18 cellular contexts compared by ENCODE assay signal in genomic region chr7:149811221-149811620, GRCh38. TPM values are rescaled to one million over a fixed set of nuclear protein-coding genes. Genes with fewer than 3 reads are reported as not detected.
DNase-seq lines count a peak whose midpoint lies in the region; ATAC-seq and TF ChIP-seq lines count a peak whose summit lies in the region.
"Had no signal": no experiment of that assay in that cellular context is flagged by ENCODE, and none has a peak within 500 bp of the region (broad histone marks: within the 10 kb centered on the region; RNA-seq: fewer than 3 reads in every experiment).

No MANE protein-coding gene starts in this region.

- no peak overlapping the region for H3K27ac Mint-ChIP-seq in type B pancreatic cell
- H3K27ac Mint-ChIP-seq: activated CD4-positive, alpha-beta memory T cell treated with anti-CD3 and anti-CD28 coated beads, Interleukin-2, amount 10 ng/mL, durations not matched to agents 7 days and 5 days had no signal

- no peaks in the 10 kb centered on the region for H3K4me1 Mint-ChIP-seq in type B pancreatic cell (ENCODE audit: unreplicated experiment)
- H3K4me1 Mint-ChIP-seq: activated CD4-positive, alpha-beta memory T cell treated with anti-CD3 and anti-CD28 coated beads, Interleukin-2, amount 10 ng/mL, durations not matched to agents 7 days and 5 days had no signal

- H3K27me3 ChIP-seq in cardiac muscle cell: no peaks in the 10 kb centered on the region
- H3K27me3 ChIP-seq: vagina had no signal

- TF ChIP-seq POLR2A in NB4 (IDR thresholded peaks at IDR 0.05; ENCODE audit: extremely low read depth, insufficient read length): no peak

- TF ChIP-seq CTCF in cardiac muscle cell (IDR thresholded peaks at IDR 0.05; ENCODE audit: low read depth, low read length) (peak; percentile 21), NB4 (IDR thresholded peaks at IDR 0.05; ENCODE audit: low read depth, low read length) (peak; percentile 68), type B pancreatic cell (conservative IDR thresholded peaks at IDR 0.05) (peak; percentile 49), RWPE1 (conservative IDR thresholded peaks at IDR 0.05; ENCODE audit: low read depth) (no peak)

- H3K4me1 ChIP-seq in cardiac muscle cell (ENCODE audit: low read depth): no peaks in the 10 kb centered on the region
- H3K4me1 ChIP-seq: vagina had no signal

- H3K27me3 Mint-ChIP-seq in type B pancreatic cell: peaks cover 4% of the 10 kb centered on the region
- H3K27me3 Mint-ChIP-seq: activated CD4-positive, alpha-beta memory T cell treated with anti-CD3 and anti-CD28 coated beads, Interleukin-2, amount 10 ng/mL, durations not matched to agents 7 days and 5 days had no signal

- no peaks in the 10 kb centered on the region for H3K36me3 Mint-ChIP-seq in type B pancreatic cell

- H3K9me3 Mint-ChIP-seq in type B pancreatic cell: no peaks in the 10 kb centered on the region
- H3K9me3 Mint-ChIP-seq: activated CD4-positive, alpha-beta memory T cell treated with anti-CD3 and anti-CD28 coated beads, Interleukin-2, amount 10 ng/mL, durations not matched to agents 7 days and 5 days had no signal

- CTCF ChIA-PET in RWPE1 (lab: Yijun Ruan, JAX): interaction anchor here (0.7 kb wide), 2 partner anchors 21 to 34 kb away, joined by 3 to 5 read pairs; no protein-coding TSS in a partner anchor

- H3K4me3 Mint-ChIP-seq in type B pancreatic cell: no peak overlapping the region
- H3K4me3 Mint-ChIP-seq: activated CD4-positive, alpha-beta memory T cell treated with anti-CD3 and anti-CD28 coated beads, Interleukin-2, amount 10 ng/mL, durations not matched to agents 7 days and 5 days had no signal

- no peak for DNase-seq in cardiac muscle cell (ENCODE audit: low read depth in 1 of 2, low spot score in 1 of 2)
- DNase-seq in Right ventricle myocardium inferior (ENCODE audit: missing footprints): no peak
- peak; percentile 38 for DNase-seq in NB4 (ENCODE audit: low read depth)
- peak; percentile 9 for DNase-seq in cerebellar cortex (ENCODE audit: low spot score)
- no peak for DNase-seq in type B pancreatic cell (ENCODE audit: extremely low spot score, unreplicated experiment)
- DNase-seq in RWPE1 (ENCODE audit: low spot score): no peak
- DNase-seq in NCI-H69 (lab: John Stamatoyannopoulos, UW): no peak
- no peak for DNase-seq in 8988T
- DNase-seq: activated CD4-positive, alpha-beta memory T cell treated with anti-CD3 and anti-CD28 coated beads, Interleukin-2, amount 10 ng/mL, durations not matched to agents 7 days and 5 days; activated naive CD4-positive, alpha-beta T cell treated with Interleukin-2 at 50 U/mL for 16 hours; cortex of kidney; KG1; left ventricle myocardium superior; NCI-H510A treated with DMSO at 0.1 percent for 48 hours; occipital lobe; stimulated activated CD4-positive, alpha-beta T cell treated with anti-CD3 and anti-CD28 coated beads, Interleukin-15, amount 100 ng/mL, for 24 hours had no signal

- no peak for ATAC-seq in Right ventricle myocardium inferior
- ATAC-seq: left ventricle myocardium superior had no signal

- H3K9me3 ChIP-seq in cardiac muscle cell (ENCODE audit: low read depth): no peaks in the 10 kb centered on the region
- H3K9me3 ChIP-seq: vagina had no signal

- H3K36me3 ChIP-seq in cardiac muscle cell: no peaks in the 10 kb centered on the region
- H3K36me3 ChIP-seq: vagina had no signal

- POLR2A ChIA-PET in RWPE1 (lab: Yijun Ruan, JAX; ENCODE audit: low non-redundant PET): no interaction called here

- no peak overlapping the region for H3K27ac ChIP-seq in cardiac muscle cell
- no peak overlapping the region for H3K27ac ChIP-seq in RWPE1
- H3K27ac ChIP-seq: C4-2B, vagina had no signal

- intact Hi-C loops in Right ventricle myocardium inferior (cut with DNase I): no loop called here

- H3K4me3 ChIP-seq in cardiac muscle cell (no peak overlapping the region), NB4 (ENCODE audit: low read depth, low read length) (no peak overlapping the region)
- H3K4me3 ChIP-seq: vagina had no signal

RNA-seq across cellular contexts. Expression of gene ZNF862, which starts 27.0 kb away (rescaled TPM):
- 14.4 and 22.6 TPM in 2 replicates for total RNA-seq in cardiac muscle cell
- 8.7 and 8.9 TPM in 2 replicates for polyA plus RNA-seq in cardiac muscle cell
- 10.1 TPM for total RNA-seq in Right ventricle myocardium inferior
- total RNA-seq in type B pancreatic cell (ENCODE audit: low replicate concordance): 21.2 and 23.9 TPM in 2 replicates

RNA-seq across cellular contexts. Expression of gene ZNF467, which starts 37.8 kb away (rescaled TPM):
- 19.9 and 33.7 TPM in 2 replicates for total RNA-seq in cardiac muscle cell
- polyA plus RNA-seq in cardiac muscle cell: 27.7 and 34.1 TPM in 2 replicates
- total RNA-seq in Right ventricle myocardium inferior: 7.0 TPM
- total RNA-seq in type B pancreatic cell (ENCODE audit: low replicate concordance): 16.7 and 17.6 TPM in 2 replicates

Comparison
In these comparisons a context has a peak if more than half of its experiments do, and no peak if none do; other contexts are left out.
1. DNase-seq: peak in NB4 (single experiment) and cerebellar cortex (single experiment); none in cardiac muscle cell (0 of 2), Right ventricle myocardium inferior (single experiment), type B pancreatic cell (single experiment), RWPE1 (single experiment), NCI-H69 (single experiment) and 8988T (single experiment).